In genomic region chr3:151314593-151314992, GRCh38 we compare ENCODE assay signal across 1 cellular context.
TF ChIP-seq lines count a peak whose summit lies in the region.

No MANE protein-coding gene starts in this region.

TF ChIP-seq in WTC11, 78 proteins besides CTCF, POLR2A, EP300 and RAD21:
- no peak for TF ChIP-seq ZNF512 (CRISPR knock-in tag; IDR thresholded peaks at IDR 0.05; ENCODE audit: borderline replicate concordance)
- TF ChIP-seq ATF6 (CRISPR knock-in tag; IDR thresholded peaks at IDR 0.05) = no peak
- TF ChIP-seq SMAD3 (CRISPR knock-in tag; IDR thresholded peaks at IDR 0.05; ENCODE audit: borderline replicate concordance) = no peak
- no peak for TF ChIP-seq ATF1 (CRISPR knock-in tag; IDR thresholded peaks at IDR 0.05)
- no peak for TF ChIP-seq ZNF138 (CRISPR knock-in tag; conservative IDR thresholded peaks at IDR 0.05)
- TF ChIP-seq NFE2L1 (CRISPR knock-in tag; IDR thresholded peaks at IDR 0.05) = no peak
- no peak for TF ChIP-seq ZNF671 (CRISPR knock-in tag; IDR thresholded peaks at IDR 0.05)
- no peak for TF ChIP-seq PRDM15 (CRISPR knock-in tag; IDR thresholded peaks at IDR 0.05)
- TF ChIP-seq E2F4 (CRISPR knock-in tag; IDR thresholded peaks at IDR 0.05; ENCODE audit: borderline replicate concordance, low read depth) = no peak
- TF ChIP-seq HMGA2 (CRISPR knock-in tag; IDR thresholded peaks at IDR 0.05) = no peak
- no peak for TF ChIP-seq ZSCAN18 (CRISPR knock-in tag; IDR thresholded peaks at IDR 0.05)
- no peak for TF ChIP-seq ZNF219 (CRISPR knock-in tag; IDR thresholded peaks at IDR 0.05; ENCODE audit: borderline replicate concordance)
- no peak for TF ChIP-seq NFYB (CRISPR knock-in tag; conservative IDR thresholded peaks at IDR 0.05; ENCODE audit: low read depth)
- TF ChIP-seq, protein P1, sequence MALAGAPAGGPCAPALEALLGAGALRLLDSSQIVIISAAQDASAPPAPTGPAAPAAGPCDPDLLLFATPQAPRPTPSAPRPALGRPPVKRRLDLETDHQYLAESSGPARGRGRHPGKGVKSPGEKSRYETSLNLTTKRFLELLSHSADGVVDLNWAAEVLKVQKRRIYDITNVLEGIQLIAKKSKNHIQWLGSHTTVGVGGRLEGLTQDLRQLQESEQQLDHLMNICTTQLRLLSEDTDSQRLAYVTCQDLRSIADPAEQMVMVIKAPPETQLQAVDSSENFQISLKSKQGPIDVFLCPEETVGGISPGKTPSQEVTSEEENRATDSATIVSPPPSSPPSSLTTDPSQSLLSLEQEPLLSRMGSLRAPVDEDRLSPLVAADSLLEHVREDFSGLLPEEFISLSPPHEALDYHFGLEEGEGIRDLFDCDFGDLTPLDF (CRISPR knock-in tag; IDR thresholded peaks at IDR 0.05) = no peak
- TF ChIP-seq, protein P2, sequence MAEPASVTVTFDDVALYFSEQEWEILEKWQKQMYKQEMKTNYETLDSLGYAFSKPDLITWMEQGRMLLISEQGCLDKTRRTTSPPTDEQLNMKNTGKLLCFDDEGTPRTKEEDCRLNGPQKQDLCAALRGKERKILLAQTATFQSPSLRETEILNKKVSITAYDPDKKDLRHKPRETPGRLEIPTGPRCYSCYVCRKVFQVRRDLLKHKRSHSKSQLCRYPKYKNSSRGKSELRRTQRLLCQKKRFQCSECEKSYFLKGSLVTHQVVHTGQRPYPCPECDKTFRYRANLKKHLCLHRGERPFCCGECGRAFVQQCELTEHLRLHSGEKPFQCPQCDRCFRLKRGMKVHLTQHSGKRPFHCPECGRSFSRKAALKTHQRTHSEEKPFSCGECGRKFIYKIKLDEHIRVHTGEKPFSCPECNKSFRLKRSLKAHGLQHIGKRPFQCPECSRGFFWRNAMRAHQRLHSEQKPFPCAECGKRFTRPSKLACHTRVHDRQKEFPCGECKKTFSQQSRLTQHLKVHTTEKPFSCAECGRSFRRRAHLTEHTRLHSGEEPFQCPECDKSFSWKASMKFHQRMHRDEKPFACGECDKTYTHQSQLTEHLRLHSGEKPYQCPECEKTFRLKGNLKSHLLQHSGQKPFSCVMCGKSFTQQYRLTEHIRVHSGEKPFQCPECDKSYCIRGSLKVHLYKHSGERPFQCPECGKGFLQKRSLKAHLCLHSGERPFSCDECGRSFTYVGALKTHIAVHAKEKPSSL (CRISPR knock-in tag; conservative IDR thresholded peaks at IDR 0.05) = no peak
- TF ChIP-seq ATF3 (CRISPR knock-in tag; conservative IDR thresholded peaks at IDR 0.05) = no peak
- TF ChIP-seq GRHL2 (CRISPR knock-in tag; IDR thresholded peaks at IDR 0.05; ENCODE audit: insufficient replicate concordance, severe bottlenecking) = no peak
- no peak for TF ChIP-seq STAT6 (CRISPR knock-in tag; conservative IDR thresholded peaks at IDR 0.05; ENCODE audit: low read depth)
- TF ChIP-seq ARID4B (CRISPR knock-in tag; IDR thresholded peaks at IDR 0.05; ENCODE audit: borderline replicate concordance) = no peak
